Comparison of ENCODE assay signal across 1 cellular context in the genomic region with DNA sequence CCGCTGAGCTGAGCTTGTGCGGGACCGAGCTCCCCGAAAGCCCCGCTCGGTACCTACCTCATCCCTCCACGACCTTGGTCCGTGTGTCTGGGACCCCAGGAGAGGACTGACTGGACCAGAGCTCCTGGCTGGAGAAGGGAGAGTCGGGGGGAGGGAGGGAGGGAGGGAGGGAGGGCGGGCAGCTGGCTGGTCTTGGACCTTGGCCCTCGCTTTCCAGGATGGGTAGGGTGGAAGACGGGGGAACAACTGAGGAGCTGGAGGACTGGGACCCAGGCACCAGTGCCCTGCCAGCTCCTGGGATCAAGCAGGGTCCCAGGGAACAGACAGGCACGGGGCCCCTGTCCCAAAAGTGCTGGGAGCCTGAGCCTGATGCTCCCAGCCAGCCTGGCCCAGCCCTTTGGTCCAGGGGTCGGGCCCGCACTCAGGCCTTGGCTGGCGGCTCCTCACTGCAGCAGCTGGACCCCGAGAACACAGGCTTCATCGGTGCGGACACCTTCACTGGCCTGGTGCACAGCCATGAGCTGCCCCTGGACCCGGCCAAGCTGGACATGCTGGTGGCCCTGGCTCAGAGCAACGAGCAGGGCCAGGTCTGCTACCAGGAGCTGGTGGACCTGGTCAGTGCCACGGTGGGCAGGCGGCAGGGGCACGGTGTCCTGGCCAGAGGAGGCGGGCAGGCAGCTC.
TF ChIP-seq lines count a peak whose summit lies in the region.

No MANE protein-coding gene starts in this region.

TF ChIP-seq in WTC11, 78 proteins besides CTCF, POLR2A, EP300 and RAD21 (continued from another document):
- TF ChIP-seq, protein P1, sequence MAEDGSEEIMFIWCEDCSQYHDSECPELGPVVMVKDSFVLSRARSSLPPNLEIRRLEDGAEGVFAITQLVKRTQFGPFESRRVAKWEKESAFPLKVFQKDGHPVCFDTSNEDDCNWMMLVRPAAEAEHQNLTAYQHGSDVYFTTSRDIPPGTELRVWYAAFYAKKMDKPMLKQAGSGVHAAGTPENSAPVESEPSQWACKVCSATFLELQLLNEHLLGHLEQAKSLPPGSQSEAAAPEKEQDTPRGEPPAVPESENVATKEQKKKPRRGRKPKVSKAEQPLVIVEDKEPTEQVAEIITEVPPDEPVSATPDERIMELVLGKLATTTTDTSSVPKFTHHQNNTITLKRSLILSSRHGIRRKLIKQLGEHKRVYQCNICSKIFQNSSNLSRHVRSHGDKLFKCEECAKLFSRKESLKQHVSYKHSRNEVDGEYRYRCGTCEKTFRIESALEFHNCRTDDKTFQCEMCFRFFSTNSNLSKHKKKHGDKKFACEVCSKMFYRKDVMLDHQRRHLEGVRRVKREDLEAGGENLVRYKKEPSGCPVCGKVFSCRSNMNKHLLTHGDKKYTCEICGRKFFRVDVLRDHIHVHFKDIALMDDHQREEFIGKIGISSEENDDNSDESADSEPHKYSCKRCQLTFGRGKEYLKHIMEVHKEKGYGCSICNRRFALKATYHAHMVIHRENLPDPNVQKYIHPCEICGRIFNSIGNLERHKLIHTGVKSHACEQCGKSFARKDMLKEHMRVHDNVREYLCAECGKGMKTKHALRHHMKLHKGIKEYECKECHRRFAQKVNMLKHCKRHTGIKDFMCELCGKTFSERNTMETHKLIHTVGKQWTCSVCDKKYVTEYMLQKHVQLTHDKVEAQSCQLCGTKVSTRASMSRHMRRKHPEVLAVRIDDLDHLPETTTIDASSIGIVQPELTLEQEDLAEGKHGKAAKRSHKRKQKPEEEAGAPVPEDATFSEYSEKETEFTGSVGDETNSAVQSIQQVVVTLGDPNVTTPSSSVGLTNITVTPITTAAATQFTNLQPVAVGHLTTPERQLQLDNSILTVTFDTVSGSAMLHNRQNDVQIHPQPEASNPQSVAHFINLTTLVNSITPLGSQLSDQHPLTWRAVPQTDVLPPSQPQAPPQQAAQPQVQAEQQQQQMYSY (CRISPR knock-in tag; IDR thresholded peaks at IDR 0.05): no peak
- no peak for TF ChIP-seq NFYB (CRISPR knock-in tag; conservative IDR thresholded peaks at IDR 0.05; ENCODE audit: low read depth)
- TF ChIP-seq, protein P2, sequence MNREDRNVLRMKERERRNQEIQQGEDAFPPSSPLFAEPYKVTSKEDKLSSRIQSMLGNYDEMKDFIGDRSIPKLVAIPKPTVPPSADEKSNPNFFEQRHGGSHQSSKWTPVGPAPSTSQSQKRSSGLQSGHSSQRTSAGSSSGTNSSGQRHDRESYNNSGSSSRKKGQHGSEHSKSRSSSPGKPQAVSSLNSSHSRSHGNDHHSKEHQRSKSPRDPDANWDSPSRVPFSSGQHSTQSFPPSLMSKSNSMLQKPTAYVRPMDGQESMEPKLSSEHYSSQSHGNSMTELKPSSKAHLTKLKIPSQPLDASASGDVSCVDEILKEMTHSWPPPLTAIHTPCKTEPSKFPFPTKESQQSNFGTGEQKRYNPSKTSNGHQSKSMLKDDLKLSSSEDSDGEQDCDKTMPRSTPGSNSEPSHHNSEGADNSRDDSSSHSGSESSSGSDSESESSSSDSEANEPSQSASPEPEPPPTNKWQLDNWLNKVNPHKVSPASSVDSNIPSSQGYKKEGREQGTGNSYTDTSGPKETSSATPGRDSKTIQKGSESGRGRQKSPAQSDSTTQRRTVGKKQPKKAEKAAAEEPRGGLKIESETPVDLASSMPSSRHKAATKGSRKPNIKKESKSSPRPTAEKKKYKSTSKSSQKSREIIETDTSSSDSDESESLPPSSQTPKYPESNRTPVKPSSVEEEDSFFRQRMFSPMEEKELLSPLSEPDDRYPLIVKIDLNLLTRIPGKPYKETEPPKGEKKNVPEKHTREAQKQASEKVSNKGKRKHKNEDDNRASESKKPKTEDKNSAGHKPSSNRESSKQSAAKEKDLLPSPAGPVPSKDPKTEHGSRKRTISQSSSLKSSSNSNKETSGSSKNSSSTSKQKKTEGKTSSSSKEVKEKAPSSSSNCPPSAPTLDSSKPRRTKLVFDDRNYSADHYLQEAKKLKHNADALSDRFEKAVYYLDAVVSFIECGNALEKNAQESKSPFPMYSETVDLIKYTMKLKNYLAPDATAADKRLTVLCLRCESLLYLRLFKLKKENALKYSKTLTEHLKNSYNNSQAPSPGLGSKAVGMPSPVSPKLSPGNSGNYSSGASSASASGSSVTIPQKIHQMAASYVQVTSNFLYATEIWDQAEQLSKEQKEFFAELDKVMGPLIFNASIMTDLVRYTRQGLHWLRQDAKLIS (CRISPR knock-in tag; IDR thresholded peaks at IDR 0.05; ENCODE audit: borderline replicate concordance): no peak
- TF ChIP-seq, protein P3, sequence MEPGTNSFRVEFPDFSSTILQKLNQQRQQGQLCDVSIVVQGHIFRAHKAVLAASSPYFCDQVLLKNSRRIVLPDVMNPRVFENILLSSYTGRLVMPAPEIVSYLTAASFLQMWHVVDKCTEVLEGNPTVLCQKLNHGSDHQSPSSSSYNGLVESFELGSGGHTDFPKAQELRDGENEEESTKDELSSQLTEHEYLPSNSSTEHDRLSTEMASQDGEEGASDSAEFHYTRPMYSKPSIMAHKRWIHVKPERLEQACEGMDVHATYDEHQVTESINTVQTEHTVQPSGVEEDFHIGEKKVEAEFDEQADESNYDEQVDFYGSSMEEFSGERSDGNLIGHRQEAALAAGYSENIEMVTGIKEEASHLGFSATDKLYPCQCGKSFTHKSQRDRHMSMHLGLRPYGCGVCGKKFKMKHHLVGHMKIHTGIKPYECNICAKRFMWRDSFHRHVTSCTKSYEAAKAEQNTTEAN (CRISPR knock-in tag; IDR thresholded peaks at IDR 0.05): no peak
- TF ChIP-seq NR3C1 (CRISPR knock-in tag; conservative IDR thresholded peaks at IDR 0.05; ENCODE audit: low read depth): no peak
- no peak for TF ChIP-seq ETV6 (CRISPR knock-in tag; IDR thresholded peaks at IDR 0.05)
- TF ChIP-seq, protein P4, sequence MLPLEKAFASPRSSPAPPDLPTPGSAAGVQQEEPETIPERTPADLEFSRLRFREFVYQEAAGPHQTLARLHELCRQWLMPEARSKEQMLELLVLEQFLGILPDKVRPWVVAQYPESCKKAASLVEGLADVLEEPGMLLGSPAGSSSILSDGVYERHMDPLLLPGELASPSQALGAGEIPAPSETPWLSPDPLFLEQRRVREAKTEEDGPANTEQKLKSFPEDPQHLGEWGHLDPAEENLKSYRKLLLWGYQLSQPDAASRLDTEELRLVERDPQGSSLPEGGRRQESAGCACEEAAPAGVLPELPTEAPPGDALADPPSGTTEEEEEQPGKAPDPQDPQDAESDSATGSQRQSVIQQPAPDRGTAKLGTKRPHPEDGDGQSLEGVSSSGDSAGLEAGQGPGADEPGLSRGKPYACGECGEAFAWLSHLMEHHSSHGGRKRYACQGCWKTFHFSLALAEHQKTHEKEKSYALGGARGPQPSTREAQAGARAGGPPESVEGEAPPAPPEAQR (CRISPR knock-in tag; IDR thresholded peaks at IDR 0.05): no peak
- TF ChIP-seq ZNF423 (CRISPR knock-in tag; IDR thresholded peaks at IDR 0.05): no peak
- no peak for TF ChIP-seq OVOL2 (CRISPR knock-in tag; IDR thresholded peaks at IDR 0.05; ENCODE audit: borderline replicate concordance)
TF ChIP-seq in WTC11: peak in this region for 0.
